8 cellular contexts compared by ENCODE assay signal in the genomic region with DNA sequence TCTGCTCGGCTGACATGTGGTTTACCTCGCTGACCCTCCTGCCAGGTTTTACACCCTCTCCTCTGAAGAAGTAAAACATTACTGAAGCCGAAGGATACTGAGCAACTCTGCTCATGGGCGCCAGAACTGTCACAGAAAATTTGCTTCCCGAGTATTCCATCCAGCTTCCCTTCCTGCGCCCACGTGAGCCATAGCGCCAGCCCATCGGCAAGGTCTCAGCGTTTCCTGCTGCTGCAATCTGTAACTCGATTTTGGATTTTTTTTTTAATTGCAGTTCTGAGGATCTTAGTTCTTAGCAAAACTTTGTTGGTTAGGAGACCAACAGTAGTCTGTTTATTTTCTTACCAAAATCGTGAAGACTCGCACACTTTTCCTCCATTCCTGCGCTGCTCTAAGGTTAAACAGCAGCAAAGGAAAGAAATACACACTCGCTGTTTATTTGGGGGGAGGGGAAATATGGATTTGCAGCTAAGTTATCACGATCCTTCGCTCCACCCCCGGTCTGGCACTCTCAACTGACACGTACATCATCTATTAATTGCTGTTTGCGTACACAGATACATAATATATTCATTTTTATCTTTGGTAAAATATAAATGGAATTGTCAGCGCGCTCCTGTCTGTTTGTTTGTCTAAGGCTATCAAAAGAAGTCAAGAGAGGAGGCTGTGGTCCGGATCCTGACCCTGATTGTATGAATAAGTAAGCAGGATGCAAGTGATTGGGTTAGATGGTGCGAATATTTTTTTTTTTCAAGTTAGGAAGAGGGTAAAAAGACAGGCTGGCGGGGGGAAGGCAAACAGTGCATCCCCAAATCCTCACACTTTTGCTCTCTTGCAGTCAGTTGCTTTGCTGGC. TPM values are rescaled to one million over a fixed set of nuclear protein-coding genes. Genes with fewer than 3 reads are reported as not detected.
DNase-seq lines count a peak whose midpoint lies in the region; TF ChIP-seq lines count a peak whose summit lies in the region.

A gene (plus strand): TSS at position 795 of the 855 bp plus-strand sequence. CDS start 668 bp downstream, outside the sequence.

- no peak for TF ChIP-seq CTCF in GM13976 (IDR thresholded peaks at IDR 0.05; ENCODE audit: borderline replicate concordance, control extremely low read depth, extremely low read depth, insufficient read depth, missing control alignments)

- H3K4me1 ChIP-seq in neuronal stem cell (ENCODE audit: control insufficient read depth in 2 of 2, insufficient read depth in 1 of 2, low read depth in 1 of 2, low read length in 2 of 2): peaks cover 4 to 10% of the 10 kb centered on the region in 2 donors

- no peak within 1 kb of the TSS for H3K4ac ChIP-seq in neuronal stem cell (ENCODE audit: low read length)

- peaks cover 13 to 90% (median 35%) of the 10 kb centered on the region in 3 experiments for H3K27me3 ChIP-seq in neuronal stem cell (ENCODE audit: control insufficient read depth in 3 of 3, insufficient read depth in 3 of 3, low read depth in 1 of 3, low read length in 3 of 3)

- H2AFZ ChIP-seq in neuronal stem cell (ENCODE audit: low read length): peak within 1 kb of the TSS; percentile 93

- no peaks in the 10 kb centered on the region for H3K9me3 ChIP-seq in neuronal stem cell (replicated peaks in 1 of 2; ENCODE audit: control insufficient read depth in 2 of 2, insufficient read depth in 1 of 2, low read depth in 1 of 2, low read length in 2 of 2)

- peak within 1 kb of the TSS; percentile 99 for H3K4me2 ChIP-seq in neuronal stem cell (ENCODE audit: insufficient read depth, low read length, poor library complexity, severe bottlenecking)

- H3K18ac ChIP-seq in neuronal stem cell (ENCODE audit: low read length): peak within 1 kb of the TSS; percentile 20

- H4K91ac ChIP-seq in neuronal stem cell (ENCODE audit: low read depth, low read length, poor library complexity): no peak within 1 kb of the TSS

- H3K9ac ChIP-seq in neuronal stem cell (ENCODE audit: low read depth, low read length, poor library complexity): peak within 1 kb of the TSS; percentile 74

- peak within 1 kb of the TSS; percentile 1 for H3K23ac ChIP-seq in neuronal stem cell (ENCODE audit: low read depth, low read length, poor library complexity)

- no peaks in the 10 kb centered on the region for H3K36me3 ChIP-seq in neuronal stem cell (replicated peaks in 1 of 2; ENCODE audit: control insufficient read depth in 2 of 2, insufficient read depth in 2 of 2, low read length in 2 of 2)

- no peak within 1 kb of the TSS for H2BK120ac ChIP-seq in neuronal stem cell (ENCODE audit: low read depth, low read length)

- peak within 1 kb of the TSS; percentile 72 for H3K14ac ChIP-seq in neuronal stem cell (ENCODE audit: low read length)

- no peak within 1 kb of the TSS for H3K27ac ChIP-seq in neuronal stem cell (replicated peaks; ENCODE audit: low read length)

- DNase-seq in ELR (ENCODE audit: low read depth): peak; percentile 30
- DNase-seq in NCI-H774 (lab: John Stamatoyannopoulos, UW): peak; percentile 31
- DNase-seq in fibroblast of peridontal ligament (ENCODE audit: extremely low read depth): peak; percentile 3
- DNase-seq in neuronal stem cell (ENCODE audit: low spot score): no peak
- no peak for DNase-seq in DMS79 treated with DMSO at 0.1 percent for 48 hours (lab: John Stamatoyannopoulos, UW)
- DNase-seq in stimulated activated CD4-positive, alpha-beta T cell treated with anti-CD3 and anti-CD28 coated beads, Interleukin-4, amount 100 ng/mL, for 24 hours: no peak
- no peak for DNase-seq in GM13976 (ENCODE audit: low spot score)
- DNase-seq in SW480 (ENCODE audit: low spot score): no peak

- H2BK12ac ChIP-seq in neuronal stem cell (ENCODE audit: low read length): no peak within 1 kb of the TSS

- no peak within 1 kb of the TSS for H2AK5ac ChIP-seq in neuronal stem cell (ENCODE audit: low read depth, low read length)

- no peak within 1 kb of the TSS for H2BK5ac ChIP-seq in neuronal stem cell (ENCODE audit: low read length)

- H2BK15ac ChIP-seq in neuronal stem cell (ENCODE audit: low read length): no peak within 1 kb of the TSS

- H4K8ac ChIP-seq in neuronal stem cell (ENCODE audit: low read depth, low read length): no peak within 1 kb of the TSS

- H3K4me3 ChIP-seq in neuronal stem cell (ENCODE audit: low read length in 2 of 2): peak within 1 kb of the TSS; percentile 41 to 77

- no peaks in the 10 kb centered on the region for H3K79me1 ChIP-seq in neuronal stem cell (ENCODE audit: low read depth, low read length)

- in situ Hi-C loops in GM13976 (cut with MboI; ENCODE audit: low sequenced_read_pairs, unreplicated experiment): no loop called here

- WGBS in neuronal stem cell (ENCODE audit: extremely low coverage in 2 of 2, insufficient read length in 2 of 2, insufficient replicate concordance in 1 of 2), 2 donors: no CpG with 5 or more reads among the region's 25 CpGs

RNA-seq across cellular contexts. Expression of the gene that starts here (rescaled TPM):
- polyA plus RNA-seq in neuronal stem cell (2013, experiment 1 of 2): 0.04 TPM
- polyA plus RNA-seq in neuronal stem cell (2013, experiment 2 of 2): 0.04 TPM

Comparison
In these comparisons a context has a peak if more than half of its experiments do, and no peak if none do; other contexts are left out.
1. DNase-seq: peak in ELR (single experiment), NCI-H774 (single experiment) and fibroblast of peridontal ligament (single experiment); none in neuronal stem cell (single experiment), DMS79 treated with DMSO at 0.1 percent for 48 hours (single experiment), stimulated activated CD4-positive, alpha-beta T cell treated with anti-CD3 and anti-CD28 coated beads, Interleukin-4, amount 100 ng/mL, for 24 hours (single experiment), GM13976 (single experiment) and SW480 (single experiment).